In genomic region chr12:119328111-119328510, GRCh38 we compare ENCODE assay signal across 11 cellular contexts. TPM values are rescaled to one million over a fixed set of nuclear protein-coding genes. Genes with fewer than 3 reads are reported as not detected.
DNase-seq lines count a peak whose midpoint lies in the region; ATAC-seq, FAIRE-seq and TF ChIP-seq lines count a peak whose summit lies in the region.
"Had no signal": no experiment of that assay in that cellular context is flagged by ENCODE, and none has a peak within 500 bp of the region (broad histone marks: within the 10 kb centered on the region; RNA-seq: fewer than 3 reads in every experiment).

No MANE protein-coding gene starts in this region.

- TF ChIP-seq CTCF in lower leg skin (IDR thresholded peaks at IDR 0.05) = no peak

- TF ChIP-seq POLR2A in lower leg skin (IDR thresholded peaks at IDR 0.05) = no peak

- WGBS in lower leg skin, 2 donors = 39% methylated on average over 3 of the region's 3 CpGs

- no peak overlapping the region for H3K4me3 ChIP-seq in lower leg skin (ENCODE audit: low read depth, poor library complexity, severe bottlenecking)

- ATAC-seq in GM18502 (IDR thresholded peaks at IDR 0.05; ENCODE audit: poor library complexity, unreplicated experiment) (no peak), HG03039 (IDR thresholded peaks at IDR 0.05; ENCODE audit: unreplicated experiment) (no peak)

- DNase-seq in ACHN (peak; percentile 38), GM18507 (ENCODE audit: extremely low spot score, insufficient read length, low read depth) (peak; percentile 2), SHP77 (lab: John Stamatoyannopoulos, UW) (peak; percentile 14 to 43), iPS DF 4.7 (ENCODE audit: extremely low read depth, low spot score) (peak; percentile 62), inferior parietal cortex (ENCODE audit: extremely low spot score) (no peak), lower leg skin (ENCODE audit: low spot score in 2 of 2) (no peak)
- DNase-seq: aorta, retina had no signal

- in situ Hi-C loops in ACHN (cut with HindIII; ENCODE audit: low pct_ligation_motif_present, low pct_unique_long_range_greater_than_20kb, low sequenced_read_pairs) = no loop called here

- intact Hi-C loops in lower leg skin (cut with DNase I; ENCODE audit: low total_unique reads) = no loop called here

- no peak for FAIRE-seq in GM18507 (lab: Jason Lieb, UNC)
- FAIRE-seq: G401.6 had no signal

RNA-seq across cellular contexts. Expression of gene CCDC60, which starts 6.4 kb away (rescaled TPM):
- not detected for total RNA-seq in lower leg skin
- total RNA-seq: aorta had no signal

Comparison
In these comparisons a context has a peak if more than half of its experiments do, and no peak if none do; other contexts are left out.
1. DNase-seq: peak in ACHN (single experiment), GM18507 (single experiment), SHP77 (2 of 2) and iPS DF 4.7 (single experiment); none in inferior parietal cortex (single experiment) and lower leg skin (0 of 2).